Comparison of ENCODE assay signal across 1 cellular context in the genomic region with DNA sequence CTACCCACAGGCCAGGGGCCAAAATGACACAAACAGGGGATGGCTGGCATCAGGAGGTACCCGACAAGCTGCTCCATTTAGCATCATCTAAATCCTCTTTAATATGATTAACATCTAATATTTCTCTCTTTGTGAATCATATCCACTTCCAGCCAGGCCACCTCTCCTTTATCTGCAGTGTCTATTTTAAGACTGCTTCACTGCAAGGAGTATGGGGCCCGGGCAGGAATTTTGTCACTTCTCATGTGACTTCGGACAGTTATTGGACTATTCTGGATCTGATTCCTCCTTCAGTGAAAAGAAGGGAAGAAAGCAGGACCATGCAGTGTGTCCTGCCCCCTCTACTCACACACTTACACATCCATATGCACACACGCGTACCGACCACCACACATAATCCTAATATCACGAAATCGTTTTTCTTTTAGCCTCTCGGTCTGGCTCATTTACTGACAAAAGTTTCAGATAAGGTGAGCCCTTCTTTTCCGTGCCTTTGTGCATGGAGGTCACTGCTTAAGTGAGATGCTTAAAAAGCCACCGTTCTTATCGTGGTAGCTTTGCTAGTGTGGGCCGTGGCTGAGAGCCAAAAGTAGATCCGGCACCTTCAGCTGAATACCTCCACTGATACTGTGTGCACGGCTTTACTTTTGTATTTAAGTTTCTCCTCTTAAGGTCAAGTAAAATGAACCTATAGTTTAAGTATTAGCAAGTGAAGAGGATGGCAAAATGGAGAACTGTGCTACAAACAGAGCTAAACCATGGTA.
TF ChIP-seq lines count a peak whose summit lies in the region.

No MANE protein-coding gene starts in this region.

TF ChIP-seq in HepG2, 621 proteins besides CTCF, POLR2A, EP300 and RAD21:
- no peak for TF ChIP-seq EED (CRISPR knock-in tag; IDR thresholded peaks at IDR 0.05)
- TF ChIP-seq, protein P1, sequence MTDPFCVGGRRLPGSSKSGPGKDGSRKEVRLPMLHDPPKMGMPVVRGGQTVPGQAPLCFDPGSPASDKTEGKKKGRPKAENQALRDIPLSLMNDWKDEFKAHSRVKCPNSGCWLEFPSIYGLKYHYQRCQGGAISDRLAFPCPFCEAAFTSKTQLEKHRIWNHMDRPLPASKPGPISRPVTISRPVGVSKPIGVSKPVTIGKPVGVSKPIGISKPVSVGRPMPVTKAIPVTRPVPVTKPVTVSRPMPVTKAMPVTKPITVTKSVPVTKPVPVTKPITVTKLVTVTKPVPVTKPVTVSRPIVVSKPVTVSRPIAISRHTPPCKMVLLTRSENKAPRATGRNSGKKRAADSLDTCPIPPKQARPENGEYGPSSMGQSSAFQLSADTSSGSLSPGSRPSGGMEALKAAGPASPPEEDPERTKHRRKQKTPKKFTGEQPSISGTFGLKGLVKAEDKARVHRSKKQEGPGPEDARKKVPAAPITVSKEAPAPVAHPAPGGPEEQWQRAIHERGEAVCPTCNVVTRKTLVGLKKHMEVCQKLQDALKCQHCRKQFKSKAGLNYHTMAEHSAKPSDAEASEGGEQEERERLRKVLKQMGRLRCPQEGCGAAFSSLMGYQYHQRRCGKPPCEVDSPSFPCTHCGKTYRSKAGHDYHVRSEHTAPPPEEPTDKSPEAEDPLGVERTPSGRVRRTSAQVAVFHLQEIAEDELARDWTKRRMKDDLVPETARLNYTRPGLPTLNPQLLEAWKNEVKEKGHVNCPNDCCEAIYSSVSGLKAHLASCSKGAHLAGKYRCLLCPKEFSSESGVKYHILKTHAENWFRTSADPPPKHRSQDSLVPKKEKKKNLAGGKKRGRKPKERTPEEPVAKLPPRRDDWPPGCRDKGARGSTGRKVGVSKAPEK (CRISPR knock-in tag; IDR thresholded peaks at IDR 0.05; ENCODE audit: borderline replicate concordance), result no peak
- TF ChIP-seq PHF20 (CRISPR knock-in tag; IDR thresholded peaks at IDR 0.05), result no peak
- TF ChIP-seq RBM22 (optimal IDR thresholded peaks at IDR 0.05; ENCODE audit: low read length), result peak; percentile 27
TF ChIP-seq in HepG2: peak in this region for 1.
